ENCODE assay signal across 1 cellular context in the genomic region with DNA sequence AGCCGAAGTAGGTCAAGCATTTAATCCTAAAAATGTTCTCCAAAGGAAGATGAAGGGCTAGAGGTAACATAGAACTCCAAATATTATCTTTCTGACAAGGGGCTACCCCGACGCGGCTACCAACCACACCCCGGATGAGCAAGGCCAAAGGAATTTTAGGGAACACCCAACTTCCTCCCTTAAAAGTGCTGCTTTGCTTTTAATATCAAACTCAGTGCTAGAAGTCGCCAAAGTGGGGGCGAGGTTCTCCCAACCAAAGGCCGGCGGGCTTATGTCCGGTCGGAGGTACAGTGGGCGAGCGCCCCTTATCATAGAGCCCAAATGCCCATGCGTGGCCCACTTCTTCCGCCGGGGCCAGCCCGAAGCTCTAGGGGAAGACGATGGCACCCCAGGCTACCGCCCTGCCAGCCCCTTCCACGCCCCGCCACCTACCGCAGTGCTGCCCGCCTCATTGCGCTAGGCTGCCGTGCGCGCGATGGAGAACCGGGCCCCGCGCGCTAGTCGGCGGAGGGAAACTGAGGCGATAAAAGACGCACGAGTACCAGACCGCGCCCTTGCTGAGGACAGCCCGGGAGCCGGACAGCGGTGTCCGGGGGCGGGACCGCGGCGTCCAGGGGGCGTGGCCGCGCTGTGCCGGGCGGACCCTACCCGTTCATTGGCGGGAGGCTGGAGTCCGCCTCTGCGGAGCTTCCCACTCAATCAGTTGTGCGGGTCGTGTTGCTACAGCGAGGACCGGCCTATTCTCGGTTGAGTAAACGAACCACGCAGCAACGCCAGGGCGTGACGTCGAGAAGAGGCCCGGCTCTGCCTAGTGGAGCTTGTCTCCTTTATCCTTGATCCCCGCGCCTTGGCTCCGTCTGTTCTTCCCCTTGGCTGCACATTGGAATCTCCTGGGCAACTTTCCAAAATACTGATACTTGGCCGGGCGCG.
A peak's percentile ranks its signal among the peaks of the same experiment; 100 is the strongest.
TF ChIP-seq lines count a peak whose summit lies in the region.

A gene with protein sequence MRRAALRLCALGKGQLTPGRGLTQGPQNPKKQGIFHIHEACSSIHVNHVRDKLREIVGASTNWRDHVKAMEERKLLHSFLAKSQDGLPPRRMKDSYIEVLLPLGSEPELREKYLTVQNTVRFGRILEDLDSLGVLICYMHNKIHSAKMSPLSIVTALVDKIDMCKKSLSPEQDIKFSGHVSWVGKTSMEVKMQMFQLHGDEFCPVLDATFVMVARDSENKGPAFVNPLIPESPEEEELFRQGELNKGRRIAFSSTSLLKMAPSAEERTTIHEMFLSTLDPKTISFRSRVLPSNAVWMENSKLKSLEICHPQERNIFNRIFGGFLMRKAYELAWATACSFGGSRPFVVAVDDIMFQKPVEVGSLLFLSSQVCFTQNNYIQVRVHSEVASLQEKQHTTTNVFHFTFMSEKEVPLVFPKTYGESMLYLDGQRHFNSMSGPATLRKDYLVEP (minus strand): TSS at position 584 of the 930 bp plus-strand sequence. CDS start 132 bp downstream, at position 452.

TF ChIP-seq in GM12878, 131 proteins besides CTCF, POLR2A, EP300 and RAD21 (continued from another document and continues in another):
- TF ChIP-seq, protein P1, sequence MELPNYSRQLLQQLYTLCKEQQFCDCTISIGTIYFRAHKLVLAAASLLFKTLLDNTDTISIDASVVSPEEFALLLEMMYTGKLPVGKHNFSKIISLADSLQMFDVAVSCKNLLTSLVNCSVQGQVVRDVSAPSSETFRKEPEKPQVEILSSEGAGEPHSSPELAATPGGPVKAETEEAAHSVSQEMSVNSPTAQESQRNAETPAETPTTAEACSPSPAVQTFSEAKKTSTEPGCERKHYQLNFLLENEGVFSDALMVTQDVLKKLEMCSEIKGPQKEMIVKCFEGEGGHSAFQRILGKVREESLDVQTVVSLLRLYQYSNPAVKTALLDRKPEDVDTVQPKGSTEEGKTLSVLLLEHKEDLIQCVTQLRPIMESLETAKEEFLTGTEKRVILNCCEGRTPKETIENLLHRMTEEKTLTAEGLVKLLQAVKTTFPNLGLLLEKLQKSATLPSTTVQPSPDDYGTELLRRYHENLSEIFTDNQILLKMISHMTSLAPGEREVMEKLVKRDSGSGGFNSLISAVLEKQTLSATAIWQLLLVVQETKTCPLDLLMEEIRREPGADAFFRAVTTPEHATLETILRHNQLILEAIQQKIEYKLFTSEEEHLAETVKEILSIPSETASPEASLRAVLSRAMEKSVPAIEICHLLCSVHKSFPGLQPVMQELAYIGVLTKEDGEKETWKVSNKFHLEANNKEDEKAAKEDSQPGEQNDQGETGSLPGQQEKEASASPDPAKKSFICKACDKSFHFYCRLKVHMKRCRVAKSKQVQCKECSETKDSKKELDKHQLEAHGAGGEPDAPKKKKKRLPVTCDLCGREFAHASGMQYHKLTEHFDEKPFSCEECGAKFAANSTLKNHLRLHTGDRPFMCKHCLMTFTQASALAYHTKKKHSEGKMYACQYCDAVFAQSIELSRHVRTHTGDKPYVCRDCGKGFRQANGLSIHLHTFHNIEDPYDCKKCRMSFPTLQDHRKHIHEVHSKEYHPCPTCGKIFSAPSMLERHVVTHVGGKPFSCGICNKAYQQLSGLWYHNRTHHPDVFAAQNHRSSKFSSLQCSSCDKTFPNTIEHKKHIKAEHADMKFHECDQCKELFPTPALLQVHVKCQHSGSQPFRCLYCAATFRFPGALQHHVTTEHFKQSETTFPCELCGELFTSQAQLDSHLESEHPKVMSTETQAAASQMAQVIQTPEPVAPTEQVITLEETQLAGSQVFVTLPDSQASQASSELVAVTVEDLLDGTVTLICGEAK (IDR thresholded peaks at IDR 0.05; ENCODE audit: borderline replicate concordance), result no peak
- TF ChIP-seq SUPT20H (IDR thresholded peaks at IDR 0.05; ENCODE audit: borderline replicate concordance, control insufficient read depth, low read depth, low read length) (no peak), IKZF1 (conservative IDR thresholded peaks at IDR 0.05) (peak; percentile 73), ZNF622 (IDR thresholded peaks at IDR 0.05) (no peak), CHD4 (IDR thresholded peaks at IDR 0.05) (no peak), NFYA (IDR thresholded peaks at IDR 0.05; ENCODE audit: borderline replicate concordance, low read depth, low read length) (no peak), ESRRA (IDR thresholded peaks at IDR 0.05; ENCODE audit: low read length) (no peak), ZNF207 (IDR thresholded peaks at IDR 0.05; ENCODE audit: borderline replicate concordance) (no peak), RCOR1 (conservative IDR thresholded peaks at IDR 0.05; ENCODE audit: low read depth, low read length) (no peak), POU2F2 (IDR thresholded peaks at IDR 0.05; ENCODE audit: borderline replicate concordance, low read depth, low read length) (no peak), NR2C2 (IDR thresholded peaks at IDR 0.05; ENCODE audit: borderline replicate concordance, control insufficient read depth, insufficient read length, low read depth) (no peak), YY1 (IDR thresholded peaks at IDR 0.05; ENCODE audit: low read depth, low read length) (0 out of 2 replicates have a peak, but pooled peaks have one; percentile 11), KAT2A (conservative IDR thresholded peaks at IDR 0.05; ENCODE audit: control insufficient read depth, low read depth, low read length) (no peak), STAT3 (IDR thresholded peaks at IDR 0.05; ENCODE audit: low read depth, low read length) (no peak), GABPA (IDR thresholded peaks at IDR 0.05; ENCODE audit: low read depth) (no peak), YBX1 (IDR thresholded peaks at IDR 0.05) (no peak), SREBF2 (IDR thresholded peaks at IDR 0.05; ENCODE audit: low read length) (no peak), RFX5 (IDR thresholded peaks at IDR 0.05; ENCODE audit: low read depth, low read length) (no peak; the same call in 1 of the 2 replicates), ZZZ3 (IDR thresholded peaks at IDR 0.05; ENCODE audit: control insufficient read depth, insufficient read length, low read depth) (no peak)
- TF ChIP-seq, protein P2, sequence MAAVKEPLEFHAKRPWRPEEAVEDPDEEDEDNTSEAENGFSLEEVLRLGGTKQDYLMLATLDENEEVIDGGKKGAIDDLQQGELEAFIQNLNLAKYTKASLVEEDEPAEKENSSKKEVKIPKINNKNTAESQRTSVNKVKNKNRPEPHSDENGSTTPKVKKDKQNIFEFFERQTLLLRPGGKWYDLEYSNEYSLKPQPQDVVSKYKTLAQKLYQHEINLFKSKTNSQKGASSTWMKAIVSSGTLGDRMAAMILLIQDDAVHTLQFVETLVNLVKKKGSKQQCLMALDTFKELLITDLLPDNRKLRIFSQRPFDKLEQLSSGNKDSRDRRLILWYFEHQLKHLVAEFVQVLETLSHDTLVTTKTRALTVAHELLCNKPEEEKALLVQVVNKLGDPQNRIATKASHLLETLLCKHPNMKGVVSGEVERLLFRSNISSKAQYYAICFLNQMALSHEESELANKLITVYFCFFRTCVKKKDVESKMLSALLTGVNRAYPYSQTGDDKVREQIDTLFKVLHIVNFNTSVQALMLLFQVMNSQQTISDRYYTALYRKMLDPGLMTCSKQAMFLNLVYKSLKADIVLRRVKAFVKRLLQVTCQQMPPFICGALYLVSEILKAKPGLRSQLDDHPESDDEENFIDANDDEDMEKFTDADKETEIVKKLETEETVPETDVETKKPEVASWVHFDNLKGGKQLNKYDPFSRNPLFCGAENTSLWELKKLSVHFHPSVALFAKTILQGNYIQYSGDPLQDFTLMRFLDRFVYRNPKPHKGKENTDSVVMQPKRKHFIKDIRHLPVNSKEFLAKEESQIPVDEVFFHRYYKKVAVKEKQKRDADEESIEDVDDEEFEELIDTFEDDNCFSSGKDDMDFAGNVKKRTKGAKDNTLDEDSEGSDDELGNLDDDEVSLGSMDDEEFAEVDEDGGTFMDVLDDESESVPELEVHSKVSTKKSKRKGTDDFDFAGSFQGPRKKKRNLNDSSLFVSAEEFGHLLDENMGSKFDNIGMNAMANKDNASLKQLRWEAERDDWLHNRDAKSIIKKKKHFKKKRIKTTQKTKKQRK (IDR thresholded peaks at IDR 0.05; ENCODE audit: low read depth, low read length), result no peak
- TF ChIP-seq, protein P3, sequence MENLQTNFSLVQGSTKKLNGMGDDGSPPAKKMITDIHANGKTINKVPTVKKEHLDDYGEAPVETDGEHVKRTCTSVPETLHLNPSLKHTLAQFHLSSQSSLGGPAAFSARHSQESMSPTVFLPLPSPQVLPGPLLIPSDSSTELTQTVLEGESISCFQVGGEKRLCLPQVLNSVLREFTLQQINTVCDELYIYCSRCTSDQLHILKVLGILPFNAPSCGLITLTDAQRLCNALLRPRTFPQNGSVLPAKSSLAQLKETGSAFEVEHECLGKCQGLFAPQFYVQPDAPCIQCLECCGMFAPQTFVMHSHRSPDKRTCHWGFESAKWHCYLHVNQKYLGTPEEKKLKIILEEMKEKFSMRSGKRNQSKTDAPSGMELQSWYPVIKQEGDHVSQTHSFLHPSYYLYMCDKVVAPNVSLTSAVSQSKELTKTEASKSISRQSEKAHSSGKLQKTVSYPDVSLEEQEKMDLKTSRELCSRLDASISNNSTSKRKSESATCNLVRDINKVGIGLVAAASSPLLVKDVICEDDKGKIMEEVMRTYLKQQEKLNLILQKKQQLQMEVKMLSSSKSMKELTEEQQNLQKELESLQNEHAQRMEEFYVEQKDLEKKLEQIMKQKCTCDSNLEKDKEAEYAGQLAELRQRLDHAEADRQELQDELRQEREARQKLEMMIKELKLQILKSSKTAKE (IDR thresholded peaks at IDR 0.05; ENCODE audit: low read depth, poor library complexity, severe bottlenecking), result no peak
- TF ChIP-seq, protein P4, sequence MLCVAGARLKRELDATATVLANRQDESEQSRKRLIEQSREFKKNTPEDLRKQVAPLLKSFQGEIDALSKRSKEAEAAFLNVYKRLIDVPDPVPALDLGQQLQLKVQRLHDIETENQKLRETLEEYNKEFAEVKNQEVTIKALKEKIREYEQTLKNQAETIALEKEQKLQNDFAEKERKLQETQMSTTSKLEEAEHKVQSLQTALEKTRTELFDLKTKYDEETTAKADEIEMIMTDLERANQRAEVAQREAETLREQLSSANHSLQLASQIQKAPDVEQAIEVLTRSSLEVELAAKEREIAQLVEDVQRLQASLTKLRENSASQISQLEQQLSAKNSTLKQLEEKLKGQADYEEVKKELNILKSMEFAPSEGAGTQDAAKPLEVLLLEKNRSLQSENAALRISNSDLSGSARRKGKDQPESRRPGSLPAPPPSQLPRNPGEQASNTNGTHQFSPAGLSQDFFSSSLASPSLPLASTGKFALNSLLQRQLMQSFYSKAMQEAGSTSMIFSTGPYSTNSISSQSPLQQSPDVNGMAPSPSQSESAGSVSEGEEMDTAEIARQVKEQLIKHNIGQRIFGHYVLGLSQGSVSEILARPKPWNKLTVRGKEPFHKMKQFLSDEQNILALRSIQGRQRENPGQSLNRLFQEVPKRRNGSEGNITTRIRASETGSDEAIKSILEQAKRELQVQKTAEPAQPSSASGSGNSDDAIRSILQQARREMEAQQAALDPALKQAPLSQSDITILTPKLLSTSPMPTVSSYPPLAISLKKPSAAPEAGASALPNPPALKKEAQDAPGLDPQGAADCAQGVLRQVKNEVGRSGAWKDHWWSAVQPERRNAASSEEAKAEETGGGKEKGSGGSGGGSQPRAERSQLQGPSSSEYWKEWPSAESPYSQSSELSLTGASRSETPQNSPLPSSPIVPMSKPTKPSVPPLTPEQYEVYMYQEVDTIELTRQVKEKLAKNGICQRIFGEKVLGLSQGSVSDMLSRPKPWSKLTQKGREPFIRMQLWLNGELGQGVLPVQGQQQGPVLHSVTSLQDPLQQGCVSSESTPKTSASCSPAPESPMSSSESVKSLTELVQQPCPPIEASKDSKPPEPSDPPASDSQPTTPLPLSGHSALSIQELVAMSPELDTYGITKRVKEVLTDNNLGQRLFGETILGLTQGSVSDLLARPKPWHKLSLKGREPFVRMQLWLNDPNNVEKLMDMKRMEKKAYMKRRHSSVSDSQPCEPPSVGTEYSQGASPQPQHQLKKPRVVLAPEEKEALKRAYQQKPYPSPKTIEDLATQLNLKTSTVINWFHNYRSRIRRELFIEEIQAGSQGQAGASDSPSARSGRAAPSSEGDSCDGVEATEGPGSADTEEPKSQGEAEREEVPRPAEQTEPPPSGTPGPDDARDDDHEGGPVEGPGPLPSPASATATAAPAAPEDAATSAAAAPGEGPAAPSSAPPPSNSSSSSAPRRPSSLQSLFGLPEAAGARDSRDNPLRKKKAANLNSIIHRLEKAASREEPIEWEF (IDR thresholded peaks at IDR 0.05; ENCODE audit: insufficient replicate concordance, low read depth, low read length), result no peak
- TF ChIP-seq, protein P5, sequence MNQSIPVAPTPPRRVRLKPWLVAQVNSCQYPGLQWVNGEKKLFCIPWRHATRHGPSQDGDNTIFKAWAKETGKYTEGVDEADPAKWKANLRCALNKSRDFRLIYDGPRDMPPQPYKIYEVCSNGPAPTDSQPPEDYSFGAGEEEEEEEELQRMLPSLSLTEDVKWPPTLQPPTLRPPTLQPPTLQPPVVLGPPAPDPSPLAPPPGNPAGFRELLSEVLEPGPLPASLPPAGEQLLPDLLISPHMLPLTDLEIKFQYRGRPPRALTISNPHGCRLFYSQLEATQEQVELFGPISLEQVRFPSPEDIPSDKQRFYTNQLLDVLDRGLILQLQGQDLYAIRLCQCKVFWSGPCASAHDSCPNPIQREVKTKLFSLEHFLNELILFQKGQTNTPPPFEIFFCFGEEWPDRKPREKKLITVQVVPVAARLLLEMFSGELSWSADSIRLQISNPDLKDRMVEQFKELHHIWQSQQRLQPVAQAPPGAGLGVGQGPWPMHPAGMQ (IDR thresholded peaks at IDR 0.05; ENCODE audit: borderline replicate concordance), result no peak
- TF ChIP-seq, protein P6, sequence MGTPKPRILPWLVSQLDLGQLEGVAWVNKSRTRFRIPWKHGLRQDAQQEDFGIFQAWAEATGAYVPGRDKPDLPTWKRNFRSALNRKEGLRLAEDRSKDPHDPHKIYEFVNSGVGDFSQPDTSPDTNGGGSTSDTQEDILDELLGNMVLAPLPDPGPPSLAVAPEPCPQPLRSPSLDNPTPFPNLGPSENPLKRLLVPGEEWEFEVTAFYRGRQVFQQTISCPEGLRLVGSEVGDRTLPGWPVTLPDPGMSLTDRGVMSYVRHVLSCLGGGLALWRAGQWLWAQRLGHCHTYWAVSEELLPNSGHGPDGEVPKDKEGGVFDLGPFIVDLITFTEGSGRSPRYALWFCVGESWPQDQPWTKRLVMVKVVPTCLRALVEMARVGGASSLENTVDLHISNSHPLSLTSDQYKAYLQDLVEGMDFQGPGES (IDR thresholded peaks at IDR 0.05), result no peak
